In genomic region chr1:25703041-25703440, GRCh38 we compare ENCODE assay signal across 19 cellular contexts.
A peak's percentile ranks its signal among the peaks of the same experiment; 100 is the strongest.
DNase-seq lines count a peak whose midpoint lies in the region; ATAC-seq and TF ChIP-seq lines count a peak whose summit lies in the region.
"Had no signal": no experiment of that assay in that cellular context is flagged by ENCODE, and none has a peak within 500 bp of the region (broad histone marks: within the 10 kb centered on the region; RNA-seq: fewer than 3 reads in every experiment).

No MANE protein-coding gene starts in this region.

- ATAC-seq in psoas muscle (no peak), HG02970 (IDR thresholded peaks at IDR 0.05; ENCODE audit: low FRiP score, unreplicated experiment) (no peak)
- ATAC-seq: Right ventricle myocardium inferior had no signal

- no peaks in the 10 kb centered on the region for H3K36me3 ChIP-seq in mesenchymal stem cell (ENCODE audit: control insufficient read depth in 1 of 2, insufficient read depth in 2 of 2, low read depth in 1 of 2, low read length in 2 of 2)
- H3K36me3 ChIP-seq in uterus: no peaks in the 10 kb centered on the region
- no peaks in the 10 kb centered on the region for H3K36me3 ChIP-seq in psoas muscle (ENCODE audit: insufficient read depth in 1 of 2, low read depth in 1 of 2)

- H3K4ac ChIP-seq in mesenchymal stem cell (ENCODE audit: low read depth in 1 of 2, low read length in 2 of 2): peak overlapping the region in 1 of 2 experiments; percentile 46

- TF ChIP-seq CTCF in GM10248 (IDR thresholded peaks at IDR 0.05; ENCODE audit: control extremely low read depth, extremely low read depth, low read depth, missing control alignments) (no peak), uterus (IDR thresholded peaks at IDR 0.05) (no peak), psoas muscle (IDR thresholded peaks at IDR 0.05) (no peak)

- H2BK12ac ChIP-seq in mesenchymal stem cell (ENCODE audit: low read length in 2 of 2): no peak overlapping the region

- intact Hi-C loops in uterus (cut with DNase I; ENCODE audit: low total_unique reads) (no loop called here), psoas muscle (cut with DNase I) (no loop called here)

- WGBS in mesenchymal stem cell: 100% methylated on average over 5 of the region's 5 CpGs
- WGBS in psoas muscle, 3 donors: 97% methylated on average over 5 of the region's 5 CpGs

- H3K4me2 ChIP-seq in mesenchymal stem cell (ENCODE audit: low read length, poor library complexity, severe bottlenecking): no peak overlapping the region

- POLR2A ChIA-PET in GM10248 (lab: Yijun Ruan, JAX): no interaction called here

- no peak for DNase-seq in activated naive CD4-positive, alpha-beta T cell treated with Interleukin-2 at 50 U/mL for 16 hours
- peak; percentile 5 for DNase-seq in GM10248 (ENCODE audit: extremely low spot score)
- no peak for DNase-seq in mesenchymal stem cell
- DNase-seq in uterus: no peak
- DNase-seq in psoas muscle: no peak
- DNase-seq: AML-193, C1 segment of cervical spinal cord, DMS53, GDM1, Karpas-422, MV-4-11, NCI-H1417, NCI-H187, NCI-H446, NCI-H526 had no signal

- peaks cover 3% of the 10 kb centered on the region for H3K36me3 Mint-ChIP-seq in activated naive CD4-positive, alpha-beta T cell treated with anti-CD3 and anti-CD28 coated beads, Interleukin-2, amount 50 U/mL, for 24 hours

- H4K8ac ChIP-seq in mesenchymal stem cell (ENCODE audit: low read length): no peak overlapping the region

- no peak overlapping the region for H2BK5ac ChIP-seq in mesenchymal stem cell (ENCODE audit: low read depth, low read length, poor library complexity, severe bottlenecking)

- H3K23ac ChIP-seq in mesenchymal stem cell (ENCODE audit: low read length in 2 of 2): no peak overlapping the region

- peaks cover 0 to 3% of the 10 kb centered on the region in 2 experiments for H3K27me3 ChIP-seq in mesenchymal stem cell (ENCODE audit: control insufficient read depth in 1 of 2, insufficient read depth in 1 of 2, low read length in 2 of 2)
- no peaks in the 10 kb centered on the region for H3K27me3 ChIP-seq in uterus
- H3K27me3 ChIP-seq in psoas muscle (ENCODE audit: insufficient read depth in 3 of 3, low read length in 2 of 3): no peaks in the 10 kb centered on the region

- H3K4me1 ChIP-seq in mesenchymal stem cell (ENCODE audit: control insufficient read depth, insufficient read depth, low read depth, low read length) (peaks cover 9% of the 10 kb centered on the region), uterus (peaks cover 15 to 16% of the 10 kb centered on the region in 2 donors), psoas muscle (peaks cover 46% of the 10 kb centered on the region)

- no peak overlapping the region for H2AFZ ChIP-seq in mesenchymal stem cell (ENCODE audit: low read depth, low read length)
- H2AFZ ChIP-seq: GM23338 had no signal

- H3K4me1 Mint-ChIP-seq in activated naive CD4-positive, alpha-beta T cell treated with anti-CD3 and anti-CD28 coated beads, Interleukin-2, amount 50 U/mL, for 24 hours: peaks cover 74% of the 10 kb centered on the region

- no peak overlapping the region for H3K4me3 ChIP-seq in mesenchymal stem cell (ENCODE audit: insufficient read depth in 1 of 2, low read depth in 1 of 2, low read length in 2 of 2)
- H3K4me3 ChIP-seq in uterus: no peak overlapping the region
- H3K4me3 ChIP-seq in psoas muscle: no peak overlapping the region
- H3K4me3 ChIP-seq: GM23338 had no signal

- no peak overlapping the region for H3K4me3 Mint-ChIP-seq in activated naive CD4-positive, alpha-beta T cell treated with anti-CD3 and anti-CD28 coated beads, Interleukin-2, amount 50 U/mL, for 24 hours
- H3K4me3 Mint-ChIP-seq: GM23338 had no signal

- H3K9me3 Mint-ChIP-seq in activated naive CD4-positive, alpha-beta T cell treated with anti-CD3 and anti-CD28 coated beads, Interleukin-2, amount 50 U/mL, for 24 hours: no peaks in the 10 kb centered on the region
- H3K9me3 Mint-ChIP-seq: GM23338 had no signal

- H3K9me3 ChIP-seq in mesenchymal stem cell (ENCODE audit: control insufficient read depth, low read length) (no peaks in the 10 kb centered on the region), uterus (no peaks in the 10 kb centered on the region), psoas muscle (no peaks in the 10 kb centered on the region)

- H3K18ac ChIP-seq in mesenchymal stem cell (ENCODE audit: low read depth in 1 of 2, low read length in 2 of 2): peak overlapping the region in 1 of 2 experiments; percentile 56

- CTCF ChIA-PET in GM10248 (lab: Yijun Ruan, JAX): no interaction called here

- H3K27me3 Mint-ChIP-seq in activated naive CD4-positive, alpha-beta T cell treated with anti-CD3 and anti-CD28 coated beads, Interleukin-2, amount 50 U/mL, for 24 hours: no peaks in the 10 kb centered on the region

- H3K14ac ChIP-seq in mesenchymal stem cell (ENCODE audit: low read length in 2 of 2): no peak overlapping the region

- no peak overlapping the region for H3K27ac ChIP-seq in mesenchymal stem cell (ENCODE audit: low read length, poor library complexity, severe bottlenecking)
- peak overlapping the region; percentile 90 for H3K27ac ChIP-seq in uterus
- H3K27ac ChIP-seq in psoas muscle: no peak overlapping the region

- no peak overlapping the region for H2AK5ac ChIP-seq in mesenchymal stem cell (ENCODE audit: low read length, severe bottlenecking)

- H3K79me1 ChIP-seq in mesenchymal stem cell (replicated peaks; ENCODE audit: low read length, poor library complexity, severe bottlenecking): no peaks in the 10 kb centered on the region

- TF ChIP-seq POLR2A in uterus (IDR thresholded peaks at IDR 0.05): no peak

- H3K27ac Mint-ChIP-seq in activated naive CD4-positive, alpha-beta T cell treated with anti-CD3 and anti-CD28 coated beads, Interleukin-2, amount 50 U/mL, for 24 hours: peak overlapping the region; percentile 30

- no peak overlapping the region for H2BK120ac ChIP-seq in mesenchymal stem cell (ENCODE audit: low read depth, low read length)

- H3K9ac ChIP-seq in mesenchymal stem cell (ENCODE audit: low read length): no peak overlapping the region

- H4K91ac ChIP-seq in mesenchymal stem cell (ENCODE audit: low read length): peak overlapping the region; percentile 34

- no peak overlapping the region for H2BK15ac ChIP-seq in mesenchymal stem cell (ENCODE audit: low read depth, poor library complexity, severe bottlenecking)

Comparison
In these comparisons a context has a peak if more than half of its experiments do, and no peak if none do; other contexts are left out.
1. H3K27ac ChIP-seq: peak in uterus (2 of 2); none in mesenchymal stem cell (single experiment) and psoas muscle (single experiment).